ENCODE assay signal across 1 cellular context in the genomic region with DNA sequence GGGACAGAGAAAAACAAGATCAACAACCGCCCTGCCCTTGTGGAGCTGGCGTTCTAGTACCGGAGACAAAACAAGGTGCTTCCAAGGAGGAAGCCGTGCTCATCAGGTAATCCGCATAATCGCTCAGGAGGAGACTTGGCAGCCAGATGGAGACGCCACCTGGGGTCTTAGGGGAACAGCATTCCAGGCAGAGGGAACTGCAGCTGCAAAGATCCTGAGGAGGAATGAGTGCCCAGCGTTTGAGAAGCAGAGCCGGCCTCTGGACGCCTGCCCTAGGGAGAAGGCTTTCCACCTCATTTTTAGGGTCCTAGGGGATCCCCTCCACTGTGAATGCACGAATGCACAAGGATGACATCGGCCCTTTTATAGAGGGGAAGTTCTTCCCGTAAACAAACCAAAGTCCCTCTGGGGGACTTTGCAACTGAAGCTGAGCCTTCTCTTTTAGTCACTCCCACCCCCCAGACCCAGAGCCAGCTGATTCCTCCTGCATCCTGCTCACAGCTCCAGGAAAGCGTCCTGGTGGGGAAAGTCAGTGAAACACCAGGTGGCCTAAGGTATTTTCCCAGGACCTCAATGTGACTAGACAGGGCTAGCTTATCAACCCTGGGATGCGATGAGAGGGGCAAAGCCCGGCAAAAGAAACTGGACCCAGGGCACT.
TF ChIP-seq lines count a peak whose summit lies in the region.

No MANE protein-coding gene starts in this region.

TF ChIP-seq in HepG2, 621 proteins besides CTCF, POLR2A, EP300 and RAD21 (continued from another document and continues in another):
- TF ChIP-seq, protein P1, sequence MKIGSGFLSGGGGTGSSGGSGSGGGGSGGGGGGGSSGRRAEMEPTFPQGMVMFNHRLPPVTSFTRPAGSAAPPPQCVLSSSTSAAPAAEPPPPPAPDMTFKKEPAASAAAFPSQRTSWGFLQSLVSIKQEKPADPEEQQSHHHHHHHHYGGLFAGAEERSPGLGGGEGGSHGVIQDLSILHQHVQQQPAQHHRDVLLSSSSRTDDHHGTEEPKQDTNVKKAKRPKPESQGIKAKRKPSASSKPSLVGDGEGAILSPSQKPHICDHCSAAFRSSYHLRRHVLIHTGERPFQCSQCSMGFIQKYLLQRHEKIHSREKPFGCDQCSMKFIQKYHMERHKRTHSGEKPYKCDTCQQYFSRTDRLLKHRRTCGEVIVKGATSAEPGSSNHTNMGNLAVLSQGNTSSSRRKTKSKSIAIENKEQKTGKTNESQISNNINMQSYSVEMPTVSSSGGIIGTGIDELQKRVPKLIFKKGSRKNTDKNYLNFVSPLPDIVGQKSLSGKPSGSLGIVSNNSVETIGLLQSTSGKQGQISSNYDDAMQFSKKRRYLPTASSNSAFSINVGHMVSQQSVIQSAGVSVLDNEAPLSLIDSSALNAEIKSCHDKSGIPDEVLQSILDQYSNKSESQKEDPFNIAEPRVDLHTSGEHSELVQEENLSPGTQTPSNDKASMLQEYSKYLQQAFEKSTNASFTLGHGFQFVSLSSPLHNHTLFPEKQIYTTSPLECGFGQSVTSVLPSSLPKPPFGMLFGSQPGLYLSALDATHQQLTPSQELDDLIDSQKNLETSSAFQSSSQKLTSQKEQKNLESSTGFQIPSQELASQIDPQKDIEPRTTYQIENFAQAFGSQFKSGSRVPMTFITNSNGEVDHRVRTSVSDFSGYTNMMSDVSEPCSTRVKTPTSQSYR (CRISPR knock-in tag; IDR thresholded peaks at IDR 0.05; ENCODE audit: borderline replicate concordance): 0 out of 2 replicates have a peak, but pooled peaks have one; percentile 24
- no peak for TF ChIP-seq DZIP1 (CRISPR knock-in tag; IDR thresholded peaks at IDR 0.05)
- no peak for TF ChIP-seq YEATS4 (CRISPR knock-in tag; IDR thresholded peaks at IDR 0.05; ENCODE audit: borderline replicate concordance)
- no peak for TF ChIP-seq ZNF337 (CRISPR knock-in tag; IDR thresholded peaks at IDR 0.05; ENCODE audit: borderline replicate concordance, low read depth)
- no peak for TF ChIP-seq GTF2F1 (IDR thresholded peaks at IDR 0.05; ENCODE audit: low read length)
- TF ChIP-seq ZNF572 (CRISPR knock-in tag; IDR thresholded peaks at IDR 0.05): 0 out of 2 replicates have a peak, but pooled peaks have one; percentile 42
- no peak for TF ChIP-seq ZBTB21 (CRISPR knock-in tag; IDR thresholded peaks at IDR 0.05)
- no peak for TF ChIP-seq FOXA1 (IDR thresholded peaks at IDR 0.05)
- TF ChIP-seq FOXA1 (CRISPR knock-in tag; IDR thresholded peaks at IDR 0.05): no peak
- no peak for TF ChIP-seq ZNF24 (IDR thresholded peaks at IDR 0.05)
- no peak for TF ChIP-seq SKIL (CRISPR knock-in tag; IDR thresholded peaks at IDR 0.05; ENCODE audit: borderline replicate concordance)
- TF ChIP-seq ZNF234 (CRISPR knock-in tag; conservative IDR thresholded peaks at IDR 0.05): no peak
- no peak for TF ChIP-seq ETS1 (CRISPR knock-in tag; IDR thresholded peaks at IDR 0.05)
- no peak for TF ChIP-seq ZNF282 (IDR thresholded peaks at IDR 0.05; ENCODE audit: partially characterized antibody)
- TF ChIP-seq ELF3 (CRISPR knock-in tag; IDR thresholded peaks at IDR 0.05): 0 out of 2 replicates have a peak, but pooled peaks have one; percentile 17
- no peak for TF ChIP-seq THAP7 (CRISPR knock-in tag; IDR thresholded peaks at IDR 0.05)
- TF ChIP-seq, protein P2, sequence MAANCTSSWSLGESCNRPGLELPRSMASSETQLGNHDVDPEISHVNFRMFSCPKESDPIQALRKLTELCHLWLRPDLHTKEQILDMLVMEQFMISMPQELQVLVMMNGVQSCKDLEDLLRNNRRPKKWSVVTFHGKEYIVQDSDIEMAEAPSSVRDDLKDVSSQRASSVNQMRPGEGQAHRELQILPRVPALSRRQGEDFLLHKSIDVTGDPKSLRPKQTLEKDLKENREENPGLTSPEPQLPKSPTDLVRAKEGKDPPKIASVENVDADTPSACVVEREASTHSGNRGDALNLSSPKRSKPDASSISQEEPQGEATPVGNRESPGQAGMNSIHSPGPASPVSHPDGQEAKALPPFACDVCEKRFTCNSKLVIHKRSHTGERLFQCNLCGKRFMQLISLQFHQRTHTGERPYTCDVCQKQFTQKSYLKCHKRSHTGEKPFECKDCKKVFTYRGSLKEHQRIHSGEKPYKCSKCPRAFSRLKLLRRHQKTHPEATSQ (CRISPR knock-in tag; IDR thresholded peaks at IDR 0.05; ENCODE audit: borderline replicate concordance): no peak
- no peak for TF ChIP-seq SMAD1 (CRISPR knock-in tag; IDR thresholded peaks at IDR 0.05; ENCODE audit: borderline replicate concordance, low read depth)
- TF ChIP-seq NKX3-1 (CRISPR knock-in tag; IDR thresholded peaks at IDR 0.05): no peak
- no peak for TF ChIP-seq RERE (CRISPR knock-in tag; IDR thresholded peaks at IDR 0.05; ENCODE audit: low read depth)
- no peak for TF ChIP-seq PHB2 (IDR thresholded peaks at IDR 0.05; ENCODE audit: partially characterized antibody)
- TF ChIP-seq MXI1 (IDR thresholded peaks at IDR 0.05; ENCODE audit: borderline replicate concordance, low read depth, low read length): peak; percentile 8; the same call in 1 of the 3 replicates
- TF ChIP-seq ZFYVE20 (CRISPR knock-in tag; IDR thresholded peaks at IDR 0.05; ENCODE audit: borderline replicate concordance, low read depth): no peak
- TF ChIP-seq NFYB (CRISPR knock-in tag; IDR thresholded peaks at IDR 0.05): no peak
- TF ChIP-seq TCF12 (IDR thresholded peaks at IDR 0.05): no peak
- no peak for TF ChIP-seq TCF12 (CRISPR knock-in tag; IDR thresholded peaks at IDR 0.05)
- no peak for TF ChIP-seq ZNF20 (CRISPR knock-in tag; IDR thresholded peaks at IDR 0.05)
- TF ChIP-seq LRRFIP1 (CRISPR knock-in tag; conservative IDR thresholded peaks at IDR 0.05): no peak
- TF ChIP-seq ZNF460 (CRISPR knock-in tag; IDR thresholded peaks at IDR 0.05; ENCODE audit: borderline replicate concordance): no peak
- TF ChIP-seq KAT7 (CRISPR knock-in tag; IDR thresholded peaks at IDR 0.05; ENCODE audit: borderline replicate concordance): no peak; the same call in 1 of the 2 replicates
- no peak for TF ChIP-seq RORA (CRISPR knock-in tag; IDR thresholded peaks at IDR 0.05)
- no peak for TF ChIP-seq CREB1 (IDR thresholded peaks at IDR 0.05)
- TF ChIP-seq CREB1 (CRISPR knock-in tag; IDR thresholded peaks at IDR 0.05): no peak
- TF ChIP-seq, protein P3, sequence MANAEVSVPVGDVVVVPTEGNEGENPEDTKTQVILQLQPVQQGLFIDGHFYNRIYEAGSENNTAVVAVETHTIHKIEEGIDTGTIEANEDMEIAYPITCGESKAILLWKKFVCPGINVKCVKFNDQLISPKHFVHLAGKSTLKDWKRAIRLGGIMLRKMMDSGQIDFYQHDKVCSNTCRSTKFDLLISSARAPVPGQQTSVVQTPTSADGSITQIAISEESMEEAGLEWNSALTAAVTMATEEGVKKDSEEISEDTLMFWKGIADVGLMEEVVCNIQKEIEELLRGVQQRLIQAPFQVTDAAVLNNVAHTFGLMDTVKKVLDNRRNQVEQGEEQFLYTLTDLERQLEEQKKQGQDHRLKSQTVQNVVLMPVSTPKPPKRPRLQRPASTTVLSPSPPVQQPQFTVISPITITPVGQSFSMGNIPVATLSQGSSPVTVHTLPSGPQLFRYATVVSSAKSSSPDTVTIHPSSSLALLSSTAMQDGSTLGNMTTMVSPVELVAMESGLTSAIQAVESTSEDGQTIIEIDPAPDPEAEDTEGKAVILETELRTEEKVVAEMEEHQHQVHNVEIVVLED (CRISPR knock-in tag; IDR thresholded peaks at IDR 0.05; ENCODE audit: borderline replicate concordance): no peak
- TF ChIP-seq ZNF431 (CRISPR knock-in tag; IDR thresholded peaks at IDR 0.05; ENCODE audit: borderline replicate concordance, low read depth): 0 out of 2 replicates have a peak, but pooled peaks have one; percentile 34
